ENCODE assay signal across 9 cellular contexts in the genomic region with DNA sequence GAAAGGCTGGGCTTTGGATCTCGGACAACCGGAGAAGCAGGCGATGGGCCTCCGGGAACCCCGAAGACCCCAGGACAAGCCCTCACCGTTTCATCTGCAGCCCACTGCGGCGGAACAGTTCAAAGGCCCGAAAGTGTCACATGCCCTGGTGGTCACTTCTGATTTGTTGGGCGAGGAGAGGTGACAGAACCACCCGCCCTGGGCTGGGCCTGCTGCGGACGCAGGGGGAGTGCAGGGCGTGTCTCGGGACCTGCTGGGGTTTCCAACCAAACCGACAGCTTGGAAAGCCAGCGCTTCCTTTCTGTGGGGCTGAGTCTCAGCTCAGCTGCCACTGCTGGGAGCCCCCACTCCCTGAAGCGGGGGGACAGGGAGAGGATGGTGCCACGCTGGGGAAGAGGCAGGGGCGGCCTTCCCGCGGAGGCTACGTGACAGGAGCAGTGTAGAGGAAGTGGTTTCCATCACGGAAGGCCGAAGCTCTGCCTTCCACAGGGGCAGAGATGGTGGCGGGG. TPM values are rescaled to one million over a fixed set of nuclear protein-coding genes. Genes with fewer than 3 reads are reported as not detected.
DNase-seq lines count a peak whose midpoint lies in the region; ATAC-seq and TF ChIP-seq lines count a peak whose summit lies in the region.
"Had no signal": no experiment of that assay in that cellular context is flagged by ENCODE, and none has a peak within 500 bp of the region (broad histone marks: within the 10 kb centered on the region; RNA-seq: fewer than 3 reads in every experiment).

No MANE protein-coding gene starts in this region.

- intact Hi-C loops in dorsolateral prefrontal cortex (cut with DNase I) = no loop called here

- TF ChIP-seq CTCF in GM20000 (IDR thresholded peaks at IDR 0.05; ENCODE audit: extremely low read depth, missing control alignments) (no peak), dorsolateral prefrontal cortex (IDR thresholded peaks at IDR 0.05 in 54 of 56, conservative IDR thresholded peaks at IDR 0.05 in 2 of 56; ENCODE audit: low read depth in 1 of 56, partially characterized antibody in 56 of 56) (no peak)

- ATAC-seq in GM21529 (IDR thresholded peaks at IDR 0.05; ENCODE audit: unreplicated experiment) (no peak), GM21576 (IDR thresholded peaks at IDR 0.05; ENCODE audit: unreplicated experiment) (no peak)

- peak; percentile 59 for TF ChIP-seq POLR2A in erythroblast (IDR thresholded peaks at IDR 0.05; ENCODE audit: low read length)

- H3K27ac ChIP-seq in dorsolateral prefrontal cortex = peak overlapping the region in 15 of 59 donors; percentile 3 to 76 (median 29)
- H3K27ac ChIP-seq: SK-N-MC had no signal

- H3K4me3 ChIP-seq in dorsolateral prefrontal cortex = peak overlapping the region in 12 of 59 donors; percentile 10 to 39 (median 16)
- H3K4me3 ChIP-seq: SK-N-MC had no signal

- DNase-seq in GM20000 (ENCODE audit: low spot score) (peak; percentile 87), T-helper 2 cell (peak in 3 of 5 experiments; percentile 35 to 78 (median 70)), erythroblast (lab: John Stamatoyannopoulos, UW) (peak; percentile 62 to 68), dorsolateral prefrontal cortex (no peak), NK-92 (lab: John Stamatoyannopoulos, UW; ENCODE audit: unreplicated experiment) (no peak)
- DNase-seq in stimulated activated CD8-positive, alpha-beta memory T cell treated with anti-CD3 and anti-CD28 coated beads, Interleukin-4, amount 100 ng/mL, for 48 hours = peak; percentile 79

- H3K27me3 ChIP-seq in dorsolateral prefrontal cortex = no peaks in the 10 kb centered on the region

RNA-seq across cellular contexts. Expression of a gene that starts 22.8 kb away (rescaled TPM):
- total RNA-seq in dorsolateral prefrontal cortex = 100 to 1,000 TPM in 60 of 120 experiments, 10 to 100 TPM in 60; 61.2 to 152 (median 99.8) TPM

RNA-seq across cellular contexts. Expression of a gene that starts 34.5 kb away (rescaled TPM):
- total RNA-seq in dorsolateral prefrontal cortex = 100 to 1,000 TPM; 118 to 197 (median 143) TPM

Comparison
In these comparisons a context has a peak if more than half of its experiments do, and no peak if none do; other contexts are left out.
1. DNase-seq: peak in GM20000 (single experiment), T-helper 2 cell (3 of 5), erythroblast (2 of 2) and stimulated activated CD8-positive, alpha-beta memory T cell treated with anti-CD3 and anti-CD28 coated beads, Interleukin-4, amount 100 ng/mL, for 48 hours (single experiment); none in dorsolateral prefrontal cortex (0 of 10) and NK-92 (single experiment).